Comparison of ENCODE assay signal across 2 cellular contexts in the genomic region with DNA sequence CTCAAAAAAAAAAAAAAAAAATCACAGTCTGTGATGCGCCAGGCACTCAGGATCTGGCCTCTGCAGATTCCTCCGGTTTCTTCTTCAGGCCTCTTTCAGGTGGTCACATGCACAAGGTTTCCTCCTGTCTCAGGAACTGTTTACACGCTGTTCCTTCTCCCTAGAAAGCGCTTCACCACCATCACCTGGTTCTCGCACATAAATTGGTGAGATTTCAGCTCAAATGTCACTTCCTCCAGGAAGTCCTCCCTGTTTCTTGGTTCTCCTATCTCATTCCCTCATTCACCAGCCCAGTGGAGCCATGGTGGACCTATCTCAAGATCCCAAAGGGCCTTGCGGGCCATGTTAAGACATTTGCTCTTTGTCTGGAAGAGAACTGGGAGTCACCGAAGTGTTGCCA.
TF ChIP-seq lines count a peak whose summit lies in the region.

No MANE protein-coding gene starts in this region.

TF ChIP-seq in IMR-90, 13 proteins besides CTCF, POLR2A, EP300 and RAD21:
- TF ChIP-seq MXI1 (IDR thresholded peaks at IDR 0.05; ENCODE audit: borderline replicate concordance, low read depth, low read length): no peak
- TF ChIP-seq SMC3 (IDR thresholded peaks at IDR 0.05; ENCODE audit: low read depth, low read length): no peak
- no peak for TF ChIP-seq CHD1 (IDR thresholded peaks at IDR 0.05; ENCODE audit: low read depth, low read length)
- TF ChIP-seq RFX5 (IDR thresholded peaks at IDR 0.05; ENCODE audit: low read depth, low read length): no peak
- TF ChIP-seq, protein P1, sequence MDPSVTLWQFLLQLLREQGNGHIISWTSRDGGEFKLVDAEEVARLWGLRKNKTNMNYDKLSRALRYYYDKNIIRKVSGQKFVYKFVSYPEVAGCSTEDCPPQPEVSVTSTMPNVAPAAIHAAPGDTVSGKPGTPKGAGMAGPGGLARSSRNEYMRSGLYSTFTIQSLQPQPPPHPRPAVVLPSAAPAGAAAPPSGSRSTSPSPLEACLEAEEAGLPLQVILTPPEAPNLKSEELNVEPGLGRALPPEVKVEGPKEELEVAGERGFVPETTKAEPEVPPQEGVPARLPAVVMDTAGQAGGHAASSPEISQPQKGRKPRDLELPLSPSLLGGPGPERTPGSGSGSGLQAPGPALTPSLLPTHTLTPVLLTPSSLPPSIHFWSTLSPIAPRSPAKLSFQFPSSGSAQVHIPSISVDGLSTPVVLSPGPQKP (IDR thresholded peaks at IDR 0.05; ENCODE audit: borderline replicate concordance, low read depth, low read length): no peak
- no peak for TF ChIP-seq MAFK (IDR thresholded peaks at IDR 0.05; ENCODE audit: low read depth, low read length)
- no peak for TF ChIP-seq CEBPB (IDR thresholded peaks at IDR 0.05; ENCODE audit: low read depth, low read length)
- no peak for TF ChIP-seq NFE2L2 (IDR thresholded peaks at IDR 0.05; ENCODE audit: low read depth, low read length)

TF ChIP-seq in GM12878, 131 proteins besides CTCF, POLR2A, EP300 and RAD21:
- TF ChIP-seq MXI1 (IDR thresholded peaks at IDR 0.05; ENCODE audit: low read depth, low read length): no peak
TF ChIP-seq in GM12878: peak in this region for 0.
